ENCODE assay signal across 16 cellular contexts in genomic region chr16:75234856-75235696, GRCh38. TPM values are rescaled to one million over a fixed set of nuclear protein-coding genes. Genes with fewer than 3 reads are reported as not detected.
DNase-seq lines count a peak whose midpoint lies in the region; ATAC-seq, FAIRE-seq and TF ChIP-seq lines count a peak whose summit lies in the region.
"Had no signal": no experiment of that assay in that cellular context is flagged by ENCODE, and none has a peak within 500 bp of the region (broad histone marks: within the 10 kb centered on the region; RNA-seq: fewer than 3 reads in every experiment).

No MANE protein-coding gene starts in this region.

- H3K4me3 Mint-ChIP-seq in endothelial cell (ENCODE audit: unreplicated experiment) = no peak overlapping the region
- no peak overlapping the region for H3K4me3 Mint-ChIP-seq in stimulated activated effector memory CD8-positive, alpha-beta T cell treated with anti-CD3 and anti-CD28 coated beads, Interleukin-12 subunit alpha, Interleukin-12 subunit beta, amount 100 ng/mL, for 72 hours
- H3K4me3 Mint-ChIP-seq: activated T-helper 17 cell treated with anti-CD3 and anti-CD28 coated beads, Interleukin-2, amount 50 U/mL, for 72 hours; CD8-positive, alpha-beta T cell had no signal

- ATAC-seq in heart right ventricle (no peak), Right ventricle myocardium inferior (no peak), pancreas (peak in 1 of 4 donors; percentile 1), sciatic nerve (no peak)
- no peak for ATAC-seq in stimulated activated effector memory CD8-positive, alpha-beta T cell treated with anti-CD3 and anti-CD28 coated beads, Interleukin-12 subunit alpha, Interleukin-12 subunit beta, amount 100 ng/mL, for 72 hours
- ATAC-seq: CD8-positive, alpha-beta T cell had no signal

- TF ChIP-seq CTCF in heart right ventricle (IDR thresholded peaks at IDR 0.05) = no peak
- TF ChIP-seq CTCF in endothelial cell (IDR thresholded peaks at IDR 0.05; ENCODE audit: unreplicated experiment) = no peak
- TF ChIP-seq CTCF in pancreas (IDR thresholded peaks at IDR 0.05) = no peak
- TF ChIP-seq CTCF in vagina (IDR thresholded peaks at IDR 0.05) = no peak

- DNase-seq in heart right ventricle (peak in 1 of 2 donors; percentile 17), Right ventricle myocardium inferior (ENCODE audit: missing footprints) (no peak), endothelial cell (ENCODE audit: low spot score) (no peak), pancreas (peak in 5 of 6 donors; percentile 29 to 89 (median 63)), vagina (ENCODE audit: extremely low spot score in 2 of 2) (no peak), sciatic nerve (ENCODE audit: low spot score) (no peak)
- no peak for DNase-seq in stimulated activated effector memory CD8-positive, alpha-beta T cell treated with anti-CD3 and anti-CD28 coated beads, Interleukin-12 subunit alpha, Interleukin-12 subunit beta, amount 100 ng/mL, for 72 hours (ENCODE audit: low spot score in 2 of 2)
- DNase-seq in central memory CD4-positive, alpha-beta T cell = no peak
- DNase-seq: CD8-positive, alpha-beta T cell; stimulated activated naive CD4-positive, alpha-beta T cell had no signal

- peaks cover 38% of the 10 kb centered on the region for H3K27me3 Mint-ChIP-seq in endothelial cell (ENCODE audit: unreplicated experiment)
- H3K27me3 Mint-ChIP-seq: activated T-helper 17 cell treated with anti-CD3 and anti-CD28 coated beads, Interleukin-2, amount 50 U/mL, for 72 hours had no signal

- H3K9me3 ChIP-seq in heart right ventricle (no peaks in the 10 kb centered on the region), pancreas (no peaks in the 10 kb centered on the region), vagina (no peaks in the 10 kb centered on the region)

- 83% methylated on average over 48 of the region's 48 CpGs for WGBS in heart right ventricle, 2 donors
- 77 to 81% methylated on average over 48 of the region's 48 CpGs for whole genome bisulfite sequencing in pancreas, 2 donors

- H3K36me3 Mint-ChIP-seq in endothelial cell (ENCODE audit: low read depth, unreplicated experiment) = peaks cover 53% of the 10 kb centered on the region
- H3K36me3 Mint-ChIP-seq in stimulated activated effector memory CD8-positive, alpha-beta T cell treated with anti-CD3 and anti-CD28 coated beads, Interleukin-12 subunit alpha, Interleukin-12 subunit beta, amount 100 ng/mL, for 72 hours = no peaks in the 10 kb centered on the region
- H3K36me3 Mint-ChIP-seq: CD8-positive, alpha-beta T cell had no signal

- peaks cover 0 to 80% (median 38%) of the 10 kb centered on the region in 9 donors for H3K36me3 ChIP-seq in heart right ventricle
- H3K36me3 ChIP-seq in pancreas = peaks cover 0 to 41% (median 0%) of the 10 kb centered on the region in 3 donors
- H3K36me3 ChIP-seq in vagina = peaks cover 0 to 41% of the 10 kb centered on the region in 2 donors

- H3K4me3 ChIP-seq in heart right ventricle (no peak overlapping the region), pancreas (no peak overlapping the region), vagina (no peak overlapping the region)
- H3K4me3 ChIP-seq: SK-N-MC had no signal

- intact Hi-C loops in heart right ventricle (cut with DNase I) = loop anchor here in 8 of 10 donors (1.0 to 10.0 kb wide), 10 partner anchors 29 to 167 kb away; no protein-coding TSS in a partner anchor
- intact Hi-C loops in Right ventricle myocardium inferior (cut with DNase I) = loop anchor here (1.0 to 2.0 kb wide), 2 partner anchors 16 to 150 kb away; partner anchors contain the start of gene BCAR1
- intact Hi-C loops in pancreas (cut with DNase I) = loop anchor here in 2 of 3 donors (5.0 kb wide), 1 partner anchor 147 kb away; no protein-coding TSS in a partner anchor
- intact Hi-C loops in vagina (cut with DNase I) = loop anchor here (5.0 kb wide), 1 partner anchor 152 kb away; no protein-coding TSS in a partner anchor
- intact Hi-C loops in sciatic nerve (cut with DNase I) = loop anchor here (10.0 kb wide), 1 partner anchor 150 kb away; no protein-coding TSS in a partner anchor

- H3K4me1 Mint-ChIP-seq in endothelial cell (ENCODE audit: unreplicated experiment) = peaks cover 13% of the 10 kb centered on the region
- H3K4me1 Mint-ChIP-seq in stimulated activated effector memory CD8-positive, alpha-beta T cell treated with anti-CD3 and anti-CD28 coated beads, Interleukin-12 subunit alpha, Interleukin-12 subunit beta, amount 100 ng/mL, for 72 hours = peaks cover 13% of the 10 kb centered on the region

- TF ChIP-seq POLR2A in vagina (IDR thresholded peaks at IDR 0.05) = no peak

- H3K27ac Mint-ChIP-seq in endothelial cell (ENCODE audit: unreplicated experiment) = peak overlapping the region; percentile 82
- H3K27ac Mint-ChIP-seq in stimulated activated effector memory CD8-positive, alpha-beta T cell treated with anti-CD3 and anti-CD28 coated beads, Interleukin-12 subunit alpha, Interleukin-12 subunit beta, amount 100 ng/mL, for 72 hours = no peak overlapping the region
- H3K27ac Mint-ChIP-seq: activated T-helper 17 cell treated with anti-CD3 and anti-CD28 coated beads, Interleukin-2, amount 50 U/mL, for 72 hours; CD8-positive, alpha-beta T cell had no signal

- peak overlapping the region in 7 of 10 donors; percentile 21 to 76 (median 54) for H3K27ac ChIP-seq in heart right ventricle
- H3K27ac ChIP-seq in pancreas = peak overlapping the region in 1 of 4 donors; percentile 64
- peak overlapping the region; percentile 86 for H3K27ac ChIP-seq in vagina
- H3K27ac ChIP-seq: SK-N-MC had no signal

- H3K4me1 ChIP-seq in heart right ventricle = peaks cover 34 to 67% (median 54%) of the 10 kb centered on the region in 9 donors
- peaks cover 11 to 16% (median 14%) of the 10 kb centered on the region in 3 donors for H3K4me1 ChIP-seq in pancreas
- peaks cover 51% of the 10 kb centered on the region for H3K4me1 ChIP-seq in vagina

- no peaks in the 10 kb centered on the region for H3K9me3 Mint-ChIP-seq in endothelial cell (ENCODE audit: unreplicated experiment)
- H3K9me3 Mint-ChIP-seq in stimulated activated effector memory CD8-positive, alpha-beta T cell treated with anti-CD3 and anti-CD28 coated beads, Interleukin-12 subunit alpha, Interleukin-12 subunit beta, amount 100 ng/mL, for 72 hours = no peaks in the 10 kb centered on the region
- H3K9me3 Mint-ChIP-seq: activated T-helper 17 cell treated with anti-CD3 and anti-CD28 coated beads, Interleukin-2, amount 50 U/mL, for 72 hours; CD8-positive, alpha-beta T cell had no signal

- no peak for FAIRE-seq in pancreas (lab: Jason Lieb, UNC)

- H3K27me3 ChIP-seq in heart right ventricle (peaks cover 0 to 36% (median 0%) of the 10 kb centered on the region in 7 donors), pancreas (no peaks in the 10 kb centered on the region), vagina (no peaks in the 10 kb centered on the region)

RNA-seq across cellular contexts. Expression of gene CTRB1, which starts 16.3 kb away (rescaled TPM):
- total RNA-seq in heart right ventricle (1 to 10 TPM in 7 of 10 donors, not detected in 3; 1.8 to 3.8 (median 2.6) TPM), Right ventricle myocardium inferior (not detected), endothelial cell (ENCODE audit: unreplicated experiment) (not detected), pancreas (over 10,000 TPM; 14,339 to 37,242 (median 26,937) TPM), vagina (not detected), sciatic nerve (2.7 TPM)
- polyA plus RNA-seq in heart right ventricle (1 to 10 TPM in 1 of 2 donors, not detected in 1; 1.0 TPM), pancreas (over 10,000 TPM; 23,150 to 29,718 TPM)
- total RNA-seq: activated T-helper 17 cell treated with anti-CD3 and anti-CD28 coated beads, Interleukin-2, amount 50 U/mL, for 72 hours; CD8-positive, alpha-beta T cell; LHCN-M2; lung microvascular endothelial cell; NCI-H460 had no signal
- polyA plus RNA-seq: neural cell had no signal

RNA-seq across cellular contexts. Expression of gene BCAR1, which starts 16.3 kb away (rescaled TPM):
- 10 to 100 TPM; 56.1 to 85.2 (median 72.4) TPM for total RNA-seq in heart right ventricle
- 10 to 100 TPM; 54.6 to 65.8 TPM for polyA plus RNA-seq in heart right ventricle
- 76.7 TPM for total RNA-seq in Right ventricle myocardium inferior
- total RNA-seq in endothelial cell (ENCODE audit: unreplicated experiment) = 182 TPM
- 10 to 100 TPM; 30.1 to 56.9 (median 40.4) TPM for total RNA-seq in pancreas
- 10 to 100 TPM; 60.1 to 66.7 TPM for polyA plus RNA-seq in pancreas
- 39.5 TPM for total RNA-seq in vagina
- total RNA-seq in sciatic nerve = 71.7 TPM
- total RNA-seq: CD8-positive, alpha-beta T cell had no signal

RNA-seq across cellular contexts. Expression of gene CTRB2, which starts 28.1 kb away (rescaled TPM):
- total RNA-seq in heart right ventricle (1 to 10 TPM in 7 of 10 donors, not detected in 3; 2.0 to 3.8 (median 2.8) TPM), Right ventricle myocardium inferior (not detected), endothelial cell (ENCODE audit: unreplicated experiment) (not detected), pancreas (over 10,000 TPM; 36,685 to 57,899 (median 39,778) TPM), vagina (not detected), sciatic nerve (7.3 TPM)
- polyA plus RNA-seq in heart right ventricle (under 1 TPM in 1 of 2 donors, not detected in 1; 0.42 TPM), pancreas (over 10,000 TPM; 20,002 to 30,463 TPM)
- total RNA-seq: activated T-helper 17 cell treated with anti-CD3 and anti-CD28 coated beads, Interleukin-2, amount 50 U/mL, for 72 hours; CD8-positive, alpha-beta T cell; LHCN-M2; lung microvascular endothelial cell; NCI-H460 had no signal
- polyA plus RNA-seq: neural cell had no signal

Comparison
In these comparisons a context has a peak if more than half of its experiments do, and no peak if none do; other contexts are left out.
1. DNase-seq: peak in pancreas (5 of 6); none in Right ventricle myocardium inferior (single experiment), endothelial cell (single experiment), vagina (0 of 2), sciatic nerve (single experiment), stimulated activated effector memory CD8-positive, alpha-beta T cell treated with anti-CD3 and anti-CD28 coated beads, Interleukin-12 subunit alpha, Interleukin-12 subunit beta, amount 100 ng/mL, for 72 hours (0 of 2) and central memory CD4-positive, alpha-beta T cell (single experiment).
2. RNA of gene CTRB1, which starts 16.3 kb away (total RNA-seq): 14,339 to 37,242 TPM in pancreas; 2.7 TPM in sciatic nerve (single experiment), 1.8 to 3.8 TPM in heart right ventricle, not detected in Right ventricle myocardium inferior (single experiment), not detected in endothelial cell (single experiment) and not detected in vagina (single experiment); every median in the first group is over 1,000 times any median in the second.
3. RNA of gene CTRB2, which starts 28.1 kb away (total RNA-seq): 36,685 to 57,899 TPM in pancreas; 7.3 TPM in sciatic nerve (single experiment), 2.0 to 3.8 TPM in heart right ventricle, not detected in Right ventricle myocardium inferior (single experiment), not detected in endothelial cell (single experiment) and not detected in vagina (single experiment); every median in the first group is over 1,000 times any median in the second.